ENCODE assay signal across 13 cellular contexts in the genomic region with DNA sequence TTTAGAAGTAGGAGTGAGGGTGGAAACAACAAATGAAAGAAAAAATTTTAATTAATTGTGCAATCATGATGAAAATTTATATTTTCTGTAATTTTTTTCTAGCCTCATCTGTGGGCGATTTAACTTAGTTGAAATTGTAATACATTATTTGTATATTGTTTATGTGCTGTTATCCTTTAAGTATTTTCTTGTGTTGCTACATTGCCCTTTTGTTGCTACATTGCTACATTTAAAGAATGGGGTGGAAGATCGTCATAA.
DNase-seq lines count a peak whose midpoint lies in the region; ATAC-seq and TF ChIP-seq lines count a peak whose summit lies in the region.
"Had no signal": no experiment of that assay in that cellular context is flagged by ENCODE, and none has a peak within 500 bp of the region (broad histone marks: within the 10 kb centered on the region; RNA-seq: fewer than 3 reads in every experiment).

No MANE protein-coding gene starts in this region.

- peaks cover 12% of the 10 kb centered on the region for H3K9me3 ChIP-seq in A673 (ENCODE audit: low read depth, low read length, poor library complexity, severe bottlenecking)
- H3K9me3 ChIP-seq in OCI-LY7 (ENCODE audit: low read length): peaks cover 21% of the 10 kb centered on the region; the same call in 1 of the 2 replicates
- H3K9me3 ChIP-seq in esophagus muscularis mucosa: peaks cover 0 to 13% (median 10%) of the 10 kb centered on the region in 4 donors

- no peak for TF ChIP-seq CTCF in A673 (conservative IDR thresholded peaks at IDR 0.05; ENCODE audit: low read depth, low read length)
- no peak for TF ChIP-seq CTCF in Calu3 (IDR thresholded peaks at IDR 0.05; ENCODE audit: unreplicated experiment)
- TF ChIP-seq CTCF in OCI-LY7 (conservative IDR thresholded peaks at IDR 0.05; ENCODE audit: low read length): no peak
- no peak for TF ChIP-seq CTCF in esophagus muscularis mucosa (IDR thresholded peaks at IDR 0.05)

- peaks cover 7% of the 10 kb centered on the region for H3K9me3 Mint-ChIP-seq in Calu3 (ENCODE audit: low read depth, unreplicated experiment)
- peaks cover 13% of the 10 kb centered on the region for H3K9me3 Mint-ChIP-seq in dendritic cell treated with granulocyte-macrophage colony-stimulating factor and Interleukin-4, amounts not matched to agents 40 ng/mL and 50 ng/mL, for 4 days
- peaks cover 10% of the 10 kb centered on the region for H3K9me3 Mint-ChIP-seq in activated CD4-positive, alpha-beta T cell treated with anti-CD3 and anti-CD28 coated beads for 36 hours (ENCODE audit: low read depth)

- no TSS peak for BruUV-seq in A673 (replicated peaks; lab: Mats Ljungman, UMichigan)
- BruUV-seq in Calu3 (replicated peaks; lab: Mats Ljungman, UMichigan): no TSS peak
- BruUV-seq in OCI-LY7 (replicated peaks; lab: Mats Ljungman, UMichigan): no TSS peak

- POLR2A ChIA-PET in A673 (lab: Charles Lee; ENCODE audit: low non-redundant PET) (no interaction called here), OCI-LY7 (lab: Charles Lee) (interaction anchor here (0.6 to 3.6 kb wide), 2 partner anchors 54 to 177 kb away, joined by 4 to 20 read pairs; no protein-coding TSS in a partner anchor)
- POLR2A ChIA-PET in activated CD4-positive, alpha-beta T cell treated with anti-CD3 and anti-CD28 coated beads for 36 hours (lab: Charles Lee): interaction anchor here (0.7 kb wide), 2 partner anchors 178 to 272 kb away, joined by 3 to 4 read pairs; no protein-coding TSS in a partner anchor

- H3K4me3 Mint-ChIP-seq in Calu3 (ENCODE audit: low read depth, unreplicated experiment): peak overlapping the region; percentile 52
- no peak overlapping the region for H3K4me3 Mint-ChIP-seq in dendritic cell treated with granulocyte-macrophage colony-stimulating factor and Interleukin-4, amounts not matched to agents 40 ng/mL and 50 ng/mL, for 4 days
- no peak overlapping the region for H3K4me3 Mint-ChIP-seq in activated CD4-positive, alpha-beta T cell treated with anti-CD3 and anti-CD28 coated beads for 36 hours

- H3K27me3 Mint-ChIP-seq in Calu3 (ENCODE audit: unreplicated experiment): no peaks in the 10 kb centered on the region
- no peaks in the 10 kb centered on the region for H3K27me3 Mint-ChIP-seq in dendritic cell treated with granulocyte-macrophage colony-stimulating factor and Interleukin-4, amounts not matched to agents 40 ng/mL and 50 ng/mL, for 4 days
- H3K27me3 Mint-ChIP-seq in activated CD4-positive, alpha-beta T cell treated with anti-CD3 and anti-CD28 coated beads for 36 hours: no peaks in the 10 kb centered on the region
- H3K27me3 Mint-ChIP-seq: CD4-positive, alpha-beta memory T cell had no signal

- peaks cover 58% of the 10 kb centered on the region for H3K4me1 Mint-ChIP-seq in Calu3 (ENCODE audit: low read depth, unreplicated experiment)
- H3K4me1 Mint-ChIP-seq in dendritic cell treated with granulocyte-macrophage colony-stimulating factor and Interleukin-4, amounts not matched to agents 40 ng/mL and 50 ng/mL, for 4 days (ENCODE audit: low read depth): peaks cover 59% of the 10 kb centered on the region
- H3K4me1 Mint-ChIP-seq in activated CD4-positive, alpha-beta T cell treated with anti-CD3 and anti-CD28 coated beads for 36 hours: peaks cover 45% of the 10 kb centered on the region

- H3K4me3 ChIP-seq in A673 (ENCODE audit: low read depth, low read length, poor library complexity, severe bottlenecking) (peak overlapping the region; percentile 35), OCI-LY7 (ENCODE audit: low read depth, low read length, poor library complexity, severe bottlenecking) (peak overlapping the region; percentile 32), esophagus muscularis mucosa (no peak overlapping the region)
- H3K4me3 ChIP-seq: hepatocyte, left lung had no signal

- no peak overlapping the region for H3K27ac Mint-ChIP-seq in Calu3 (ENCODE audit: unreplicated experiment)
- H3K27ac Mint-ChIP-seq in dendritic cell treated with granulocyte-macrophage colony-stimulating factor and Interleukin-4, amounts not matched to agents 40 ng/mL and 50 ng/mL, for 4 days: peak overlapping the region; percentile 82
- no peak overlapping the region for H3K27ac Mint-ChIP-seq in activated CD4-positive, alpha-beta T cell treated with anti-CD3 and anti-CD28 coated beads for 36 hours
- H3K27ac Mint-ChIP-seq: neural progenitor cell had no signal

- H3K4me1 ChIP-seq in A673 (ENCODE audit: insufficient read depth, low read length, poor library complexity, severe bottlenecking) (peaks cover 10% of the 10 kb centered on the region), OCI-LY7 (ENCODE audit: insufficient read depth, low read length, poor library complexity, severe bottlenecking) (peaks cover 57% of the 10 kb centered on the region), esophagus muscularis mucosa (peaks cover 10 to 22% (median 12%) of the 10 kb centered on the region in 4 donors)
- H3K4me1 ChIP-seq: foreskin keratinocyte had no signal

- CTCF ChIA-PET in A673 (lab: Charles Lee) (interaction anchor here (0.7 to 3.4 kb wide), 6 partner anchors 17 to 274 kb away, joined by 3 to 44 read pairs (median 4); no protein-coding TSS in a partner anchor), Calu3 (lab: Charles Lee) (interaction anchor here (0.7 to 1.3 kb wide), 4 partner anchors 10 to 176 kb away, joined by 3 to 4 read pairs (median 3); no protein-coding TSS in a partner anchor), OCI-LY7 (lab: Charles Lee; ENCODE audit: unreplicated experiment) (no interaction called here)
- CTCF ChIA-PET in activated CD4-positive, alpha-beta T cell treated with anti-CD3 and anti-CD28 coated beads for 36 hours (lab: Charles Lee): interaction anchor here (0.6 to 12.0 kb wide), 7 partner anchors 10 to 271 kb away, joined by 3 to 209 read pairs (median 7); partner anchors contain the start of gene NUP160

- DNase-seq in A673 (ENCODE audit: low spot score) (no peak), Calu3 (no peak), OCI-LY7 (ENCODE audit: low spot score) (no peak), SK-N-DZ (ENCODE audit: low spot score) (no peak), esophagus muscularis mucosa (ENCODE audit: extremely low spot score) (no peak), hypothalamus (lab: John Stamatoyannopoulos, UW) (no peak)
- DNase-seq in activated CD4-positive, alpha-beta T cell treated with anti-CD3 and anti-CD28 coated beads for 36 hours: no peak
- DNase-seq: left lung had no signal

- peak overlapping the region; percentile 91 for H3K4me2 ChIP-seq in OCI-LY7 (ENCODE audit: low read length)

- peaks cover 7% of the 10 kb centered on the region for H3K36me3 Mint-ChIP-seq in Calu3 (ENCODE audit: insufficient read depth, unreplicated experiment)
- peaks cover 25% of the 10 kb centered on the region for H3K36me3 Mint-ChIP-seq in dendritic cell treated with granulocyte-macrophage colony-stimulating factor and Interleukin-4, amounts not matched to agents 40 ng/mL and 50 ng/mL, for 4 days (ENCODE audit: low read depth)
- peaks cover 14% of the 10 kb centered on the region for H3K36me3 Mint-ChIP-seq in activated CD4-positive, alpha-beta T cell treated with anti-CD3 and anti-CD28 coated beads for 36 hours (ENCODE audit: low read depth)

- intact Hi-C loops in A673 (cut with micrococcal nuclease; ENCODE audit: unreplicated experiment) (loop anchor here (1.0 to 10.0 kb wide), 3 partner anchors 344 to 1884 kb away; partner anchors contain the start of gene SPI1), Calu3 (cut with micrococcal nuclease; ENCODE audit: unreplicated experiment) (loop anchor here (1.0 kb wide), 1 partner anchor 176 kb away; no protein-coding TSS in a partner anchor), OCI-LY7 (cut with micrococcal nuclease; ENCODE audit: unreplicated experiment) (loop anchor here (1.0 to 10.0 kb wide), 4 partner anchors 146 to 466 kb away; partner anchors contain the start of genes FNBP4 and MTCH2), esophagus muscularis mucosa (cut with DNase I) (no loop called here)
- intact Hi-C loops in dendritic cell treated with granulocyte-macrophage colony-stimulating factor and Interleukin-4, amounts not matched to agents 40 ng/mL and 50 ng/mL, for 4 days (cut with micrococcal nuclease): loop anchor here (1.0 to 10.0 kb wide), 2 partner anchors 176 to 256 kb away; no protein-coding TSS in a partner anchor
- intact Hi-C loops in activated CD4-positive, alpha-beta T cell treated with anti-CD3 and anti-CD28 coated beads for 36 hours (cut with DNase I, micrococcal nuclease): loop anchor here (1.0 to 10.0 kb wide), 7 partner anchors 146 to 468 kb away; partner anchors contain the start of genes FNBP4 (in 2 of the 2) and MTCH2 (in 1 of the 2)

- no peaks in the 10 kb centered on the region for H3K27me3 ChIP-seq in A673 (replicated peaks; ENCODE audit: insufficient read depth, low read depth, low read length, poor library complexity)
- no peaks in the 10 kb centered on the region for H3K27me3 ChIP-seq in esophagus muscularis mucosa
- H3K27me3 ChIP-seq: foreskin keratinocyte, hepatocyte, left lung, neural progenitor cell had no signal

- H4K20me1 ChIP-seq in OCI-LY7 (ENCODE audit: insufficient read depth, low read length): peaks cover 4% of the 10 kb centered on the region; the same call in 1 of the 2 replicates

- peak overlapping the region; percentile 62 for H3K27ac ChIP-seq in A673 (ENCODE audit: low read depth, low read length, poor library complexity, severe bottlenecking)
- peak overlapping the region; percentile 76 for H3K27ac ChIP-seq in OCI-LY7 (ENCODE audit: low read depth, low read length, poor library complexity, severe bottlenecking)
- no peak overlapping the region for H3K27ac ChIP-seq in esophagus muscularis mucosa (replicated peaks in 1 of 4)
- H3K27ac ChIP-seq: foreskin keratinocyte, neural progenitor cell had no signal

- TF ChIP-seq EP300 in esophagus muscularis mucosa (IDR thresholded peaks at IDR 0.05): no peak

- no peak for ATAC-seq in activated CD4-positive, alpha-beta T cell treated with anti-CD3 and anti-CD28 coated beads for 36 hours

- H2AFZ ChIP-seq in OCI-LY7 (ENCODE audit: low read length): peak overlapping the region; percentile 21; the same call in 1 of the 2 replicates
- H2AFZ ChIP-seq: hepatocyte, neural progenitor cell had no signal

- H3K9me2 ChIP-seq in OCI-LY7 (ENCODE audit: insufficient read depth, low read length): no peaks in the 10 kb centered on the region

- TF ChIP-seq POLR2A in esophagus muscularis mucosa (IDR thresholded peaks at IDR 0.05; ENCODE audit: low read depth): no peak

- H3K36me3 ChIP-seq in A673 (ENCODE audit: insufficient read depth, low read length, poor library complexity, severe bottlenecking): no peaks in the 10 kb centered on the region
- peaks cover 45% of the 10 kb centered on the region for H3K36me3 ChIP-seq in OCI-LY7 (ENCODE audit: insufficient read depth, low read length)
- H3K36me3 ChIP-seq in esophagus muscularis mucosa: no peaks in the 10 kb centered on the region
- H3K36me3 ChIP-seq: neural progenitor cell had no signal

- H3K79me2 ChIP-seq in OCI-LY7 (ENCODE audit: insufficient read depth, low read depth, low read length): peaks cover 12% of the 10 kb centered on the region; the same call in 1 of the 2 replicates

- WGBS in esophagus muscularis mucosa: 70% methylated on average over 2 of the region's 2 CpGs

Comparison
In these comparisons a context has a peak if more than half of its experiments do, and no peak if none do; other contexts are left out.
1. H3K27ac ChIP-seq: peak in A673 (single experiment) and OCI-LY7 (single experiment); none in esophagus muscularis mucosa (0 of 4).
2. H3K4me3 ChIP-seq: peak in A673 (single experiment) and OCI-LY7 (single experiment); none in esophagus muscularis mucosa (0 of 4).